ENCODE assay signal across 15 cellular contexts in the genomic region with DNA sequence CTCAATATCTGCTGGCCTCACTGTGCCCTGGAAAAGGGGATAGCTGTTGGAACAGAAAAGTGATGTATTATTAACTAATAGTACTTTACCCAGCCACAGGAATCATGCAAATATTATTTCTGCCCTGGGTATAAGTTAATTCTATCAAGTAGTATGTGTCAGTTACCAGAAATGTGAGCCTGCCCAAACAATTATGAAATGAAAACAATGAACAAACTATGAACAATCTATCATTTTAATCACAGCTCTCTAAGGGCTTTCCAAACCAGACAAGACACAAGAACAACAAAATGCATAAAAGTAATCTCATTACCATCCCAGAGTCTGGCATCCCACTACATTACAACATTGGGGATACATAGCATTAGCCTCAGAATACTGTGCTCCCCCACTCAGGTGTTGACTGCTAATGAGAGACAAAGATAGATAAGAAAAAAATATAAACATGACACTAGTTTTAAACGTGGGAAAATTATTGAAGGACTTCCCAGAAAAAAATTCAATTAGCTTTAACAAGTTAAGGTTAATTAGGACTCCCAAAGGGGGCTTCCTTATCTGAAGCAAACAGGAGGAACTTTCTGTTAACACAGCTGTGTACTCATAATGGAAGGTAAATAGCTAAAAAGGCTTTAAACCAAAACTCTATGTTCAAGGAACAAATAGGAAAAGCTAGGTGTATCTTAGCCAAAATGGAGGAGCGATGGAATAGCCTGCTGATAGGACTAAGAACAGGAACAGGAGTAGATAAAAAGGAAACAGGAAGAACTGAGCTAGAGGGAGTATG. TPM values are rescaled to one million over a fixed set of nuclear protein-coding genes. Genes with fewer than 3 reads are reported as not detected.
A peak's percentile ranks its signal among the peaks of the same experiment; 100 is the strongest.
DNase-seq lines count a peak whose midpoint lies in the region; ATAC-seq and TF ChIP-seq lines count a peak whose summit lies in the region.
"Had no signal": no experiment of that assay in that cellular context is flagged by ENCODE, and none has a peak within 500 bp of the region (broad histone marks: within the 10 kb centered on the region; RNA-seq: fewer than 3 reads in every experiment).

No MANE protein-coding gene starts in this region.

- no peaks in the 10 kb centered on the region for H3K27me3 ChIP-seq in CD4-positive, alpha-beta T cell (ENCODE audit: control insufficient read depth, insufficient read depth, low read length)
- H3K27me3 ChIP-seq in adipocyte (replicated peaks; ENCODE audit: control insufficient read depth, insufficient read depth, low read length) (no peaks in the 10 kb centered on the region), heart left ventricle (no peaks in the 10 kb centered on the region)
- H3K27me3 ChIP-seq in naive thymus-derived CD4-positive, alpha-beta T cell (ENCODE audit: control insufficient read depth in 2 of 2, insufficient read depth in 2 of 2, low read length in 2 of 2): no peaks in the 10 kb centered on the region
- H3K27me3 ChIP-seq: esophagus muscularis mucosa had no signal

- CTCF ChIA-PET in CD4-positive, alpha-beta T cell (lab: Charles Lee): interaction anchor here (5.8 kb wide), 1 partner anchor 18 kb away, joined by 62 read pairs; no protein-coding TSS in a partner anchor
- CTCF ChIA-PET in naive thymus-derived CD4-positive, alpha-beta T cell (lab: Charles Lee): interaction anchor here (0.7 to 2.3 kb wide), 5 partner anchors 20 to 277 kb away, joined by 3 to 6 read pairs (median 3); a partner anchor contains a TSS

- no peaks in the 10 kb centered on the region for H3K27me3 Mint-ChIP-seq in CD4-positive, alpha-beta T cell
- peaks cover 0 to 7% (median 0%) of the 10 kb centered on the region in 5 donors for H3K27me3 Mint-ChIP-seq in naive thymus-derived CD4-positive, alpha-beta T cell

- H3K9me3 Mint-ChIP-seq in CD4-positive, alpha-beta T cell: no peaks in the 10 kb centered on the region
- peaks cover 0 to 3% (median 0%) of the 10 kb centered on the region in 11 donors for H3K9me3 Mint-ChIP-seq in naive thymus-derived CD4-positive, alpha-beta T cell

- intact Hi-C loops in CD4-positive, alpha-beta T cell (cut with DNase I, micrococcal nuclease): loop anchor here (2.0 to 10.0 kb wide), 9 partner anchors 21 to 1787 kb away; a partner anchor contains a TSS
- intact Hi-C loops in naive thymus-derived CD4-positive, alpha-beta T cell (cut with micrococcal nuclease): loop anchor here (2.0 to 5.0 kb wide), 3 partner anchors 21 to 618 kb away; a partner anchor contains a TSS
- intact Hi-C loops in heart left ventricle (cut with DNase I): loop anchor here in 5 of 10 donors (5.0 to 10.0 kb wide), 4 partner anchors 43 to 215 kb away; a partner anchor contains a TSS
- intact Hi-C loops in lower leg skin (cut with DNase I; ENCODE audit: low total_unique reads): loop anchor here (5.0 kb wide), 1 partner anchor 1173 kb away; no protein-coding TSS in a partner anchor

- H3K36me3 ChIP-seq in adipocyte (ENCODE audit: control insufficient read depth, insufficient read depth, low read length, severe bottlenecking): peaks cover 27% of the 10 kb centered on the region
- peaks cover 0 to 20% (median 0%) of the 10 kb centered on the region in 3 experiments for H3K36me3 ChIP-seq in naive thymus-derived CD4-positive, alpha-beta T cell (ENCODE audit: control insufficient read depth in 2 of 3, insufficient read depth in 3 of 3, low read length in 3 of 3)
- peaks cover 0 to 31% (median 22%) of the 10 kb centered on the region in 9 donors for H3K36me3 ChIP-seq in heart left ventricle

- no peak for TF ChIP-seq CTCF in CD4-positive, alpha-beta T cell (IDR thresholded peaks at IDR 0.05)
- TF ChIP-seq CTCF in heart left ventricle (IDR thresholded peaks at IDR 0.05) (no peak), lower leg skin (IDR thresholded peaks at IDR 0.05) (no peak)

- no peak for ATAC-seq in CD4-positive, alpha-beta T cell (ENCODE audit: poor library complexity)
- no peak for ATAC-seq in naive thymus-derived CD4-positive, alpha-beta T cell
- ATAC-seq in GM18873 (IDR thresholded peaks at IDR 0.05; ENCODE audit: low FRiP score, unreplicated experiment) (no peak), heart left ventricle (no peak)
- ATAC-seq: lower lobe of right lung had no signal

- peak overlapping the region; percentile 98 for H3K4me3 Mint-ChIP-seq in CD4-positive, alpha-beta T cell
- H3K4me3 Mint-ChIP-seq in naive thymus-derived CD4-positive, alpha-beta T cell: peak overlapping the region; percentile 61 to 98 (median 93)

- TF ChIP-seq POLR2A in heart left ventricle (IDR thresholded peaks at IDR 0.05) (no peak), lower leg skin (IDR thresholded peaks at IDR 0.05) (no peak)

- DNase-seq in CD4-positive, alpha-beta T cell: no peak
- DNase-seq in HCEC 1CT (peak; percentile 42), adipocyte (ENCODE audit: low read depth) (peak; percentile 33), nucleus accumbens (lab: John Stamatoyannopoulos, UW) (no peak), heart left ventricle (no peak), lower leg skin (ENCODE audit: low spot score in 2 of 2) (no peak)
- no peak for DNase-seq in naive thymus-derived CD4-positive, alpha-beta T cell
- DNase-seq: anterior cingulate cortex, DMS79 treated with DMSO at 0.1 percent for 48 hours, lower lobe of right lung, NCI-H1092 treated with DMSO at 0.1 percent for 48 hours had no signal

- no peak overlapping the region for H3K9ac ChIP-seq in adipocyte (ENCODE audit: low read length)

- POLR2A ChIA-PET in CD4-positive, alpha-beta T cell (lab: Charles Lee): interaction anchor here (0.8 to 5.9 kb wide), 5 partner anchors 17 to 249 kb away, joined by 3 to 52 read pairs (median 8); a partner anchor contains a TSS
- POLR2A ChIA-PET in naive thymus-derived CD4-positive, alpha-beta T cell (lab: Charles Lee): interaction anchor here (0.6 to 5.2 kb wide), 4 partner anchors 10 to 48 kb away, joined by 3 to 37 read pairs (median 5); a partner anchor contains a TSS

- peaks cover 38% of the 10 kb centered on the region for H3K4me1 ChIP-seq in adipocyte (ENCODE audit: control insufficient read depth, insufficient read depth, low read length)
- peaks cover 11 to 18% of the 10 kb centered on the region in 2 donors for H3K4me1 ChIP-seq in naive thymus-derived CD4-positive, alpha-beta T cell (ENCODE audit: control insufficient read depth in 2 of 2, insufficient read depth in 2 of 2, low read length in 2 of 2)
- peaks cover 9 to 65% (median 25%) of the 10 kb centered on the region in 12 donors for H3K4me1 ChIP-seq in heart left ventricle

- H3K4me1 Mint-ChIP-seq in CD4-positive, alpha-beta T cell (ENCODE audit: low read depth): peaks cover 67% of the 10 kb centered on the region
- H3K4me1 Mint-ChIP-seq in naive thymus-derived CD4-positive, alpha-beta T cell: peaks cover 43 to 68% (median 62%) of the 10 kb centered on the region in 7 donors

- H3K27ac ChIP-seq in CD4-positive, alpha-beta T cell (ENCODE audit: low read depth, low read length): no peak overlapping the region
- H3K27ac ChIP-seq in naive thymus-derived CD4-positive, alpha-beta T cell (ENCODE audit: low read depth, low read length): no peak overlapping the region
- H3K27ac ChIP-seq in heart left ventricle: peak overlapping the region in 2 of 12 donors; percentile 8 to 21

- no peaks in the 10 kb centered on the region for H3K9me3 ChIP-seq in CD4-positive, alpha-beta T cell (ENCODE audit: control insufficient read depth, low read length)
- H3K9me3 ChIP-seq in adipocyte (ENCODE audit: control insufficient read depth, low read length): no peaks in the 10 kb centered on the region
- no peaks in the 10 kb centered on the region for H3K9me3 ChIP-seq in naive thymus-derived CD4-positive, alpha-beta T cell (ENCODE audit: control insufficient read depth in 2 of 3, low read length in 3 of 3)
- no peaks in the 10 kb centered on the region for H3K9me3 ChIP-seq in heart left ventricle
- H3K9me3 ChIP-seq: esophagus muscularis mucosa, HAP-1, lower lobe of right lung had no signal

- H3K36me3 Mint-ChIP-seq in CD4-positive, alpha-beta T cell (ENCODE audit: low read depth): peaks cover 69% of the 10 kb centered on the region
- H3K36me3 Mint-ChIP-seq in naive thymus-derived CD4-positive, alpha-beta T cell: peaks cover 5 to 16% (median 11%) of the 10 kb centered on the region in 5 donors

- peak overlapping the region; percentile 28 for H3K27ac Mint-ChIP-seq in CD4-positive, alpha-beta T cell
- peak overlapping the region in 7 of 9 donors; percentile 4 to 88 (median 74) for H3K27ac Mint-ChIP-seq in naive thymus-derived CD4-positive, alpha-beta T cell

- H3K4me3 ChIP-seq in adipocyte (ENCODE audit: low read length) (no peak overlapping the region), heart left ventricle (no peak overlapping the region), lower leg skin (ENCODE audit: low read depth, poor library complexity, severe bottlenecking) (no peak overlapping the region)
- no peak overlapping the region for H3K4me3 ChIP-seq in naive thymus-derived CD4-positive, alpha-beta T cell (ENCODE audit: low read length)
- H3K4me3 ChIP-seq: HAP-1, lower lobe of right lung, skin epidermis had no signal

- whole genome bisulfite sequencing in heart left ventricle, 4 donors: 22 to 36% (median 27%) methylated on average over 2 of the region's 2 CpGs
- 44 to 50% methylated on average over 2 of the region's 2 CpGs for WGBS in lower leg skin, 2 donors

RNA-seq across cellular contexts. Expression of a gene that starts 3.3 kb away (rescaled TPM):
- 10 to 100 TPM; 60.9 to 61.5 TPM for total RNA-seq in CD4-positive, alpha-beta T cell
- 10 to 100 TPM; 43.0 to 74.3 (median 70.4) TPM for total RNA-seq in naive thymus-derived CD4-positive, alpha-beta T cell
- 10 to 100 TPM; 65.9 to 89.2 TPM for polyA plus RNA-seq in naive thymus-derived CD4-positive, alpha-beta T cell
- total RNA-seq in heart left ventricle (10 to 100 TPM; 44.8 to 71.7 (median 58.8) TPM), lower leg skin (10 to 100 TPM; 31.8 to 60.0 (median 38.5) TPM)
- 10 to 100 TPM; 16.8 to 38.9 TPM for polyA plus RNA-seq in heart left ventricle

RNA-seq across cellular contexts. Expression of a gene that starts 41.6 kb away (rescaled TPM):
- total RNA-seq in CD4-positive, alpha-beta T cell: 1 to 10 TPM; 6.6 to 7.0 TPM
- total RNA-seq in naive thymus-derived CD4-positive, alpha-beta T cell: 10 to 100 TPM in 3 of 5 experiments, 1 to 10 TPM in 2; 4.8 to 17.2 (median 10.6) TPM
- polyA plus RNA-seq in naive thymus-derived CD4-positive, alpha-beta T cell: 10 to 100 TPM in 1 of 2 donors, 1 to 10 TPM in 1; 3.7 to 13.3 TPM
- total RNA-seq in heart left ventricle: 10 to 100 TPM; 13.9 to 20.9 (median 16.1) TPM
- polyA plus RNA-seq in heart left ventricle: 10 to 100 TPM in 1 of 2 donors, 1 to 10 TPM in 1; 7.2 to 20.6 TPM
- total RNA-seq in lower leg skin: 10 to 100 TPM; 14.9 to 28.0 (median 18.1) TPM

Comparison
In these comparisons a context has a peak if more than half of its experiments do, and no peak if none do; other contexts are left out.
1. DNase-seq: peak in HCEC 1CT (single experiment) and adipocyte (single experiment); none in CD4-positive, alpha-beta T cell (0 of 10), naive thymus-derived CD4-positive, alpha-beta T cell (0 of 9), nucleus accumbens (0 of 56), heart left ventricle (0 of 5) and lower leg skin (0 of 2).